In genomic region chr2:61639721-61640120, GRCh38 we compare ENCODE assay signal across 13 cellular contexts.
DNase-seq lines count a peak whose midpoint lies in the region; ATAC-seq, FAIRE-seq and TF ChIP-seq lines count a peak whose summit lies in the region.
"Had no signal": no experiment of that assay in that cellular context is flagged by ENCODE, and none has a peak within 500 bp of the region (broad histone marks: within the 10 kb centered on the region; RNA-seq: fewer than 3 reads in every experiment).

No MANE protein-coding gene starts in this region.

- no peaks in the 10 kb centered on the region for H3K9me2 ChIP-seq in OCI-LY1 (ENCODE audit: low read depth, low read length)

- H3K9me3 ChIP-seq in Caco-2, result no peaks in the 10 kb centered on the region
- H3K9me3 ChIP-seq in HUES6 (ENCODE audit: control insufficient read depth, insufficient read depth, low read depth, low read length), result no peaks in the 10 kb centered on the region
- no peaks in the 10 kb centered on the region for H3K9me3 ChIP-seq in OCI-LY1 (ENCODE audit: low read length)
- H3K9me3 ChIP-seq: A549 had no signal

- no peak for FAIRE-seq in GM12892 (lab: Jason Lieb, UNC)
- FAIRE-seq: A549 had no signal

- H3K27me3 ChIP-seq in Caco-2 (replicated peaks; ENCODE audit: control insufficient read depth, insufficient read depth, low read length) (no peaks in the 10 kb centered on the region), HUES6 (ENCODE audit: control insufficient read depth, insufficient read depth, low read length) (no peaks in the 10 kb centered on the region), OCI-LY1 (ENCODE audit: insufficient read depth, low read length) (no peaks in the 10 kb centered on the region)

- H2AFZ ChIP-seq in OCI-LY1 (ENCODE audit: low read length), result peak overlapping the region; percentile 83; the same call in 1 of the 2 replicates

- no peak overlapping the region for H3K4me3 ChIP-seq in Caco-2 (ENCODE audit: low read depth, low read length)
- no peak overlapping the region for H3K4me3 ChIP-seq in HUES6 (ENCODE audit: low read depth, low read length)
- peak overlapping the region; percentile 19 for H3K4me3 ChIP-seq in OCI-LY1 (ENCODE audit: low read depth, low read length, poor library complexity, severe bottlenecking)
- H3K4me3 ChIP-seq: A549 had no signal

- peaks cover 6% of the 10 kb centered on the region for H3K36me3 Mint-ChIP-seq in Caco-2 (ENCODE audit: insufficient read depth, unreplicated experiment)
- H3K36me3 Mint-ChIP-seq in memory B cell, result no peaks in the 10 kb centered on the region

- no peaks in the 10 kb centered on the region for H3F3A ChIP-seq in OCI-LY1 (ENCODE audit: insufficient read depth, low read length)

- DNase-seq in Caco-2 (no peak), memory B cell (ENCODE audit: low spot score in 2 of 2) (no peak), GM12892 (ENCODE audit: insufficient read length) (no peak), middle frontal gyrus (ENCODE audit: extremely low spot score, low spot score) (no peak)
- DNase-seq in activated CD4-positive, alpha-beta T cell treated with anti-CD3 and anti-CD28 coated beads for 4 hours, result no peak
- DNase-seq: NCI-H1417 treated with DMSO at 0.1 percent for 48 hours, NCI-H2029, NCI-H510A treated with DMSO at 0.1 percent for 48 hours had no signal

- H3K9ac ChIP-seq in HUES6 (ENCODE audit: low read length) (no peak overlapping the region), OCI-LY1 (ENCODE audit: low read length) (no peak overlapping the region)

- CTCF ChIA-PET in Caco-2 (lab: Charles Lee), result no interaction called here

- TF ChIP-seq CTCF in Caco-2 (IDR thresholded peaks at IDR 0.05; ENCODE audit: insufficient read depth in 1 of 2, low read depth in 1 of 2, low read length in 1 of 2, severe bottlenecking in 1 of 2, unreplicated experiment in 1 of 2) (no peak), OCI-LY1 (IDR thresholded peaks at IDR 0.05; ENCODE audit: low read length) (no peak)

- peaks cover 47% of the 10 kb centered on the region for H3K4me1 ChIP-seq in Caco-2
- H3K4me1 ChIP-seq in HUES6 (ENCODE audit: control insufficient read depth, insufficient read depth, low read length), result peaks cover 41% of the 10 kb centered on the region
- peaks cover 16% of the 10 kb centered on the region for H3K4me1 ChIP-seq in OCI-LY1 (ENCODE audit: insufficient read depth, low read length, severe bottlenecking)

- peak; percentile 90 for ATAC-seq in memory B cell (ENCODE audit: low read depth)
- no peak for ATAC-seq in GM18873 (IDR thresholded peaks at IDR 0.05; ENCODE audit: low FRiP score, unreplicated experiment)
- ATAC-seq: A549 had no signal

- no TSS peak for BruUV-seq in Caco-2 (replicated peaks; lab: Mats Ljungman, UMichigan)

- no peaks in the 10 kb centered on the region for H3K27me3 Mint-ChIP-seq in Caco-2 (ENCODE audit: insufficient read depth, unreplicated experiment)
- no peaks in the 10 kb centered on the region for H3K27me3 Mint-ChIP-seq in memory B cell

- no peaks in the 10 kb centered on the region for H3K36me3 ChIP-seq in Caco-2 (ENCODE audit: control insufficient read depth, insufficient read depth, low read length)
- H3K36me3 ChIP-seq in HUES6 (ENCODE audit: control insufficient read depth, insufficient read depth, low read length), result no peaks in the 10 kb centered on the region
- no peaks in the 10 kb centered on the region for H3K36me3 ChIP-seq in OCI-LY1 (ENCODE audit: insufficient read depth, low read length)

- POLR2A ChIA-PET in Caco-2 (lab: Charles Lee), result no interaction called here

- no peak overlapping the region for H3K4me3 Mint-ChIP-seq in Caco-2 (ENCODE audit: unreplicated experiment)
- no peak overlapping the region for H3K4me3 Mint-ChIP-seq in memory B cell

- peak overlapping the region; percentile 21 for H3K4me2 ChIP-seq in OCI-LY1 (ENCODE audit: low read length)
- H3K4me2 ChIP-seq: A549 had no signal

- H3K9me3 Mint-ChIP-seq in Caco-2 (ENCODE audit: unreplicated experiment), result no peaks in the 10 kb centered on the region
- no peaks in the 10 kb centered on the region for H3K9me3 Mint-ChIP-seq in memory B cell

- peak overlapping the region; percentile 22; the same call in 1 of the 2 replicates for H3K27ac ChIP-seq in HUES6 (ENCODE audit: low read depth, low read length)
- H3K27ac ChIP-seq in OCI-LY1 (ENCODE audit: low read depth, low read length, poor library complexity, severe bottlenecking), result peak overlapping the region; percentile 30
- H3K27ac ChIP-seq: A549, C4-2B had no signal

- H4K20me1 ChIP-seq in OCI-LY1 (ENCODE audit: insufficient read depth, low read length), result no peaks in the 10 kb centered on the region

- no peaks in the 10 kb centered on the region for H3K79me2 ChIP-seq in OCI-LY1 (ENCODE audit: insufficient read depth, low read length)

- intact Hi-C loops in Caco-2 (cut with micrococcal nuclease; ENCODE audit: unreplicated experiment), result loop anchor here (5.0 kb wide), 1 partner anchor 102 kb away; the partner anchor contains the start of gene XPO1

- peaks cover 41% of the 10 kb centered on the region for H3K4me1 Mint-ChIP-seq in Caco-2 (ENCODE audit: low read depth, unreplicated experiment)
- peaks cover 4% of the 10 kb centered on the region for H3K4me1 Mint-ChIP-seq in memory B cell

- H3K27ac Mint-ChIP-seq in Caco-2 (ENCODE audit: unreplicated experiment) (peak overlapping the region; percentile 78), memory B cell (no peak overlapping the region)

- no peak for TF ChIP-seq POLR2A in GM12892 (IDR thresholded peaks at IDR 0.05; ENCODE audit: low read depth, low read length)
